ENCODE assay signal across 17 cellular contexts in genomic region chr9:87567047-87567446, GRCh38.
DNase-seq lines count a peak whose midpoint lies in the region; ATAC-seq and TF ChIP-seq lines count a peak whose summit lies in the region.
"Had no signal": no experiment of that assay in that cellular context is flagged by ENCODE, and none has a peak within 500 bp of the region (broad histone marks: within the 10 kb centered on the region; RNA-seq: fewer than 3 reads in every experiment).

No MANE protein-coding gene starts in this region.

- H3K9me3 Mint-ChIP-seq in progenitor cell of endocrine pancreas (ENCODE audit: low read depth), result no peaks in the 10 kb centered on the region

- DNase-seq in G401 (ENCODE audit: low spot score) (peak; percentile 89), NCI-H524 (lab: John Stamatoyannopoulos, UW) (peak; percentile 45 to 74), esophagus muscularis mucosa (ENCODE audit: extremely low spot score) (no peak), progenitor cell of endocrine pancreas (ENCODE audit: low spot score, unreplicated experiment) (no peak), DMS79 treated with DMSO at 0.1 percent for 48 hours (lab: John Stamatoyannopoulos, UW) (no peak)
- DNase-seq in effector memory CD4-positive, alpha-beta T cell, result no peak
- DNase-seq: activated CD4-positive, CD25-positive, alpha-beta regulatory T cell; activated CD8-positive, alpha-beta memory T cell treated with anti-CD3 and anti-CD28 coated beads, Interleukin-2, amount 10 ng/mL, durations not matched to agents 7 days and 5 days; activated naive CD4-positive, alpha-beta T cell treated with Interleukin-2 at 50 U/mL for 16 hours; effector CD4-positive, alpha-beta T cell; islet precursor cell; PC-3 had no signal

- 33% methylated on average over 4 of the region's 4 CpGs for WGBS in esophagus muscularis mucosa

- TF ChIP-seq CTCF in esophagus muscularis mucosa (IDR thresholded peaks at IDR 0.05) (no peak), progenitor cell of endocrine pancreas (IDR thresholded peaks at IDR 0.05; ENCODE audit: unreplicated experiment) (no peak)

- peak overlapping the region; percentile 42 for H3K27ac Mint-ChIP-seq in progenitor cell of endocrine pancreas
- H3K27ac Mint-ChIP-seq: activated CD8-positive, alpha-beta memory T cell treated with anti-CD3 and anti-CD28 coated beads, Interleukin-2, amount 10 ng/mL, durations not matched to agents 7 days and 5 days had no signal

- in situ Hi-C loops in G401 (cut with HindIII; ENCODE audit: low sequenced_read_pairs), result no loop called here

- no peak for ATAC-seq in HG02870 (IDR thresholded peaks at IDR 0.05; ENCODE audit: unreplicated experiment)
- ATAC-seq: activated CD8-positive, alpha-beta memory T cell treated with anti-CD3 and anti-CD28 coated beads, Interleukin-2, amount 10 ng/mL, durations not matched to agents 7 days and 5 days; body of pancreas; PC-3 had no signal

- H3K4me1 Mint-ChIP-seq in progenitor cell of endocrine pancreas (ENCODE audit: low read depth), result peaks cover 79% of the 10 kb centered on the region
- H3K4me1 Mint-ChIP-seq: activated CD8-positive, alpha-beta memory T cell treated with anti-CD3 and anti-CD28 coated beads, Interleukin-2, amount 10 ng/mL, durations not matched to agents 7 days and 5 days had no signal

- no peaks in the 10 kb centered on the region for H3K9me3 ChIP-seq in esophagus muscularis mucosa
- no peaks in the 10 kb centered on the region for H3K9me3 ChIP-seq in effector memory CD4-positive, alpha-beta T cell (ENCODE audit: control insufficient read depth, low read length)
- H3K9me3 ChIP-seq: body of pancreas, MG63, suprapubic skin had no signal

- H3K27ac ChIP-seq in esophagus muscularis mucosa (replicated peaks in 1 of 4), result peak overlapping the region; percentile 53 to 73 (median 65)
- no peak overlapping the region for H3K27ac ChIP-seq in effector memory CD4-positive, alpha-beta T cell (ENCODE audit: insufficient read depth, low read length, poor library complexity, severe bottlenecking)
- H3K27ac ChIP-seq: C4-2B, suprapubic skin had no signal

- TF ChIP-seq EP300 in esophagus muscularis mucosa (IDR thresholded peaks at IDR 0.05), result no peak

- intact Hi-C loops in esophagus muscularis mucosa (cut with DNase I), result no loop called here

- TF ChIP-seq POLR2A in esophagus muscularis mucosa (IDR thresholded peaks at IDR 0.05; ENCODE audit: low read depth), result no peak

- no peaks in the 10 kb centered on the region for H3K27me3 Mint-ChIP-seq in progenitor cell of endocrine pancreas
- H3K27me3 Mint-ChIP-seq: activated CD8-positive, alpha-beta memory T cell treated with anti-CD3 and anti-CD28 coated beads, Interleukin-2, amount 10 ng/mL, durations not matched to agents 7 days and 5 days had no signal

- no peak overlapping the region for H3K4me3 Mint-ChIP-seq in progenitor cell of endocrine pancreas (ENCODE audit: low read depth)
- H3K4me3 Mint-ChIP-seq: activated CD8-positive, alpha-beta memory T cell treated with anti-CD3 and anti-CD28 coated beads, Interleukin-2, amount 10 ng/mL, durations not matched to agents 7 days and 5 days had no signal

- no peaks in the 10 kb centered on the region for H3K27me3 ChIP-seq in esophagus muscularis mucosa
- no peaks in the 10 kb centered on the region for H3K27me3 ChIP-seq in effector memory CD4-positive, alpha-beta T cell (replicated peaks; ENCODE audit: control insufficient read depth, insufficient read depth, low read length, poor library complexity, severe bottlenecking)
- H3K27me3 ChIP-seq: body of pancreas, MG63, suprapubic skin had no signal

- H3K4me1 ChIP-seq in esophagus muscularis mucosa, result peaks cover 5 to 98% (median 97%) of the 10 kb centered on the region in 4 donors
- H3K4me1 ChIP-seq in effector memory CD4-positive, alpha-beta T cell (ENCODE audit: control insufficient read depth, insufficient read depth, low read length, poor library complexity, severe bottlenecking), result no peaks in the 10 kb centered on the region

- H3K36me3 ChIP-seq in esophagus muscularis mucosa, result no peaks in the 10 kb centered on the region
- no peaks in the 10 kb centered on the region for H3K36me3 ChIP-seq in effector memory CD4-positive, alpha-beta T cell (ENCODE audit: control insufficient read depth, insufficient read depth, low read length)
- H3K36me3 ChIP-seq: suprapubic skin had no signal

- peaks cover 18% of the 10 kb centered on the region for H3K36me3 Mint-ChIP-seq in progenitor cell of endocrine pancreas (ENCODE audit: insufficient read depth)
- H3K36me3 Mint-ChIP-seq: activated CD8-positive, alpha-beta memory T cell treated with anti-CD3 and anti-CD28 coated beads, Interleukin-2, amount 10 ng/mL, durations not matched to agents 7 days and 5 days had no signal

- H3K4me3 ChIP-seq in esophagus muscularis mucosa, result no peak overlapping the region
- no peak overlapping the region for H3K4me3 ChIP-seq in effector memory CD4-positive, alpha-beta T cell (ENCODE audit: insufficient read depth, low read depth, low read length, poor library complexity, severe bottlenecking)
- H3K4me3 ChIP-seq: body of pancreas, MG63, suprapubic skin had no signal

Comparison
In these comparisons a context has a peak if more than half of its experiments do, and no peak if none do; other contexts are left out.
1. DNase-seq: peak in G401 (single experiment) and NCI-H524 (2 of 2); none in esophagus muscularis mucosa (single experiment), progenitor cell of endocrine pancreas (single experiment), DMS79 treated with DMSO at 0.1 percent for 48 hours (single experiment) and effector memory CD4-positive, alpha-beta T cell (0 of 3).